ENCODE assay signal across 9 cellular contexts in the genomic region with DNA sequence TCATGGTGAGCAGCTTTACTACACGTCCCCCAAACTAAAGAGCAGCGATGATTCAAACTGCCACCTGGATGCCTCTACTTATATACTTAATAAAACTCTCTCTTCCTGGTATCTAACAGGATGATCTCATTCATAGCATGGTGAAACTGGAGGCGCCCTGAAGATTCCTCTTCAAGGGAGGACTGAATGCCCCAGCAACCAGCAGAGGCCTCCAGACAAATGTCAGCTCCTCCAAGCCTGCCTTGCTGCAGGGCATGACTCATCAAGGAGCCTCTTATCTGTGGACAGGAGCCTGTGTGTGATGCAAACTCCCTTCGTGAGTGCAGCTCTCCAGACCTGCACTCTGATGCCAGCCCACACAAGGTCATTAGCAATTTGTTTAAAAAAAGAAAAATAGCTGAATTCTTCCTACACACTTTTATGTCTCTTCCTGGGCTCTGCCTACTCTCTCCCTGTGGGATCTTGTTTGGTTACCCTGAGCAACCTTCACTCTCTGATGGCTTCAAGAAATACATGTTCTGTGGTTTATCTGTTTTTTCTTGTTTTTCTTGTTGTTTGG. TPM values are rescaled to one million over a fixed set of nuclear protein-coding genes. Genes with fewer than 3 reads are reported as not detected.
DNase-seq lines count a peak whose midpoint lies in the region; ATAC-seq, FAIRE-seq and TF ChIP-seq lines count a peak whose summit lies in the region.
"Had no signal": no experiment of that assay in that cellular context is flagged by ENCODE, and none has a peak within 500 bp of the region (broad histone marks: within the 10 kb centered on the region; RNA-seq: fewer than 3 reads in every experiment).

No MANE protein-coding gene starts in this region.

- peaks cover 24% of the 10 kb centered on the region for H3K27me3 Mint-ChIP-seq in T-helper 2 cell treated with Interferon-gamma antibody and Interleukin-4, amounts not matched to agents 5 μg/mL and 100 μg/mL, for 36 hours (ENCODE audit: low read depth)

- no peaks in the 10 kb centered on the region for H3K9me3 Mint-ChIP-seq in T-helper 2 cell treated with Interferon-gamma antibody and Interleukin-4, amounts not matched to agents 5 μg/mL and 100 μg/mL, for 36 hours

- H3K4me1 Mint-ChIP-seq in T-helper 2 cell treated with Interferon-gamma antibody and Interleukin-4, amounts not matched to agents 5 μg/mL and 100 μg/mL, for 36 hours (ENCODE audit: low read depth): peaks cover 10% of the 10 kb centered on the region

- intact Hi-C loops in endothelial cell of umbilical vein (cut with micrococcal nuclease): no loop called here

- no peak overlapping the region for H3K9ac ChIP-seq in endothelial cell of umbilical vein (replicated peaks; ENCODE audit: extremely low read depth, insufficient read depth, low read length)

- H3K36me3 Mint-ChIP-seq in T-helper 2 cell treated with Interferon-gamma antibody and Interleukin-4, amounts not matched to agents 5 μg/mL and 100 μg/mL, for 36 hours (ENCODE audit: low read depth): no peaks in the 10 kb centered on the region

- H3K79me2 ChIP-seq in endothelial cell of umbilical vein (ENCODE audit: control insufficient read depth, insufficient read depth, low read length): no peaks in the 10 kb centered on the region

- no peak overlapping the region for H3K4me3 Mint-ChIP-seq in T-helper 2 cell treated with Interferon-gamma antibody and Interleukin-4, amounts not matched to agents 5 μg/mL and 100 μg/mL, for 36 hours

- dilution Hi-C loops in endothelial cell of umbilical vein (cut with MboI; ENCODE audit: extremely low pct_ligation_motif_present, low sequenced_read_pairs): no loop called here

- FAIRE-seq in endothelial cell of umbilical vein (lab: Jason Lieb, UNC): no peak
- no peak for FAIRE-seq in GM12891 (lab: Jason Lieb, UNC)

- no peak overlapping the region for H3K27ac Mint-ChIP-seq in T-helper 2 cell treated with Interferon-gamma antibody and Interleukin-4, amounts not matched to agents 5 μg/mL and 100 μg/mL, for 36 hours

- no TSS peak for BruUV-seq in endothelial cell of umbilical vein (replicated peaks; lab: Mats Ljungman, UMichigan)

- TF ChIP-seq POLR2A in endothelial cell of umbilical vein (IDR thresholded peaks at IDR 0.05; ENCODE audit: low read depth, low read length) (no peak), GM12891 (IDR thresholded peaks at IDR 0.05; ENCODE audit: low read depth, low read length) (no peak)

- no peak overlapping the region for H3K4me3 ChIP-seq in AG04450 (ENCODE audit: low read depth, low read length)
- no peak overlapping the region for H3K4me3 ChIP-seq in endothelial cell of umbilical vein (replicated peaks in 1 of 3; ENCODE audit: insufficient read depth in 1 of 3, low read depth in 1 of 3, low read length in 3 of 3)

- ATAC-seq in HG02571 (IDR thresholded peaks at IDR 0.05; ENCODE audit: unreplicated experiment): no peak
- no peak for ATAC-seq in GM19035 (IDR thresholded peaks at IDR 0.05; ENCODE audit: unreplicated experiment)

- peak; percentile 21; the same call in 1 of the 2 replicates for TF ChIP-seq CTCF in AG04450 (IDR thresholded peaks at IDR 0.05; ENCODE audit: low read depth, low read length)
- TF ChIP-seq CTCF in endothelial cell of umbilical vein (IDR thresholded peaks at IDR 0.05; ENCODE audit: extremely low read depth in 1 of 2, insufficient read depth in 1 of 2, low read depth in 1 of 2, low read length in 2 of 2): no peak

- H3K36me3 ChIP-seq in endothelial cell of umbilical vein (ENCODE audit: control insufficient read depth in 2 of 2, extremely low read depth in 1 of 2, insufficient read depth in 2 of 2, low read length in 2 of 2): no peaks in the 10 kb centered on the region

- H2AFZ ChIP-seq in endothelial cell of umbilical vein (ENCODE audit: low read depth, low read length): no peak overlapping the region

- H3K9me3 ChIP-seq in AG04450 (ENCODE audit: control insufficient read depth, insufficient read depth, low read length) (no peaks in the 10 kb centered on the region), endothelial cell of umbilical vein (replicated peaks; ENCODE audit: control insufficient read depth, insufficient read depth, low read length) (no peaks in the 10 kb centered on the region)

- CTCF ChIA-PET in AG04450 (lab: Charles Lee): interaction anchor here (1.8 to 4.0 kb wide), 3 partner anchors 30 to 130 kb away, joined by 5 to 42 read pairs (median 24); no protein-coding TSS in a partner anchor
- CTCF ChIA-PET in endothelial cell of umbilical vein (lab: Charles Lee): interaction anchor here (1.0 to 3.4 kb wide), 6 partner anchors 11 to 89 kb away, joined by 3 to 36 read pairs (median 3); no protein-coding TSS in a partner anchor

- peaks cover 3% of the 10 kb centered on the region for H3K4me1 ChIP-seq in endothelial cell of umbilical vein (ENCODE audit: control insufficient read depth, extremely low read depth, insufficient read depth, low read length)

- peak overlapping the region; percentile 96 for H3K27ac ChIP-seq in AG04450 (ENCODE audit: low read depth, low read length)
- H3K27ac ChIP-seq in endothelial cell of umbilical vein (ENCODE audit: insufficient read depth, low read depth, low read length): no peak overlapping the region

- H3K27me3 ChIP-seq in AG04450 (ENCODE audit: control insufficient read depth, insufficient read depth, low read length): no peaks in the 10 kb centered on the region
- H3K27me3 ChIP-seq in endothelial cell of umbilical vein (ENCODE audit: control insufficient read depth in 2 of 2, insufficient read depth in 2 of 2, low read length in 2 of 2): peaks cover 4 to 7% of the 10 kb centered on the region in 2 experiments

- DNase-seq in AG04450 (ENCODE audit: low read depth, low spot score) (peak; percentile 83), HS-5 (ENCODE audit: low read depth) (peak; percentile 96), endothelial cell of umbilical vein (ENCODE audit: low read depth, low spot score) (no peak), pons (ENCODE audit: low spot score) (peak; percentile 39), GM12891 (ENCODE audit: insufficient read length, low spot score) (no peak)
- DNase-seq in T-helper 2 cell treated with Interferon-gamma antibody and Interleukin-4, amounts not matched to agents 5 μg/mL and 100 μg/mL, for 36 hours (ENCODE audit: low spot score): peak; percentile 75

- no peaks in the 10 kb centered on the region for H3K9me1 ChIP-seq in endothelial cell of umbilical vein (replicated peaks; ENCODE audit: control insufficient read depth, extremely low read depth, insufficient read depth, low read length)

- no peak overlapping the region for H3K4me2 ChIP-seq in endothelial cell of umbilical vein (ENCODE audit: insufficient read depth, low read length)

- POLR2A ChIA-PET in AG04450 (lab: Yijun Ruan, JAX): interaction anchor here (0.9 kb wide), 1 partner anchor 450 kb away, joined by 3 read pairs; no protein-coding TSS in a partner anchor
- POLR2A ChIA-PET in endothelial cell of umbilical vein (lab: Charles Lee): no interaction called here

- no peaks in the 10 kb centered on the region for H4K20me1 ChIP-seq in endothelial cell of umbilical vein (replicated peaks; ENCODE audit: control insufficient read depth, extremely low read depth, insufficient read depth, low read length)

TF ChIP-seq in endothelial cell of umbilical vein, 7 proteins besides CTCF, POLR2A, EP300 and RAD21:
- TF ChIP-seq MYC (IDR thresholded peaks at IDR 0.05; ENCODE audit: low read depth, low read length): no peak
- TF ChIP-seq, protein P1, sequence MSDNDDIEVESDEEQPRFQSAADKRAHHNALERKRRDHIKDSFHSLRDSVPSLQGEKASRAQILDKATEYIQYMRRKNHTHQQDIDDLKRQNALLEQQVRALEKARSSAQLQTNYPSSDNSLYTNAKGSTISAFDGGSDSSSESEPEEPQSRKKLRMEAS (IDR thresholded peaks at IDR 0.05; ENCODE audit: insufficient read depth, insufficient read length): no peak
- TF ChIP-seq POLR2AphosphoS5 (IDR thresholded peaks at IDR 0.05; ENCODE audit: insufficient read depth, low read depth, low read length): no peak
- no peak for TF ChIP-seq EZH2 (IDR thresholded peaks at IDR 0.05; ENCODE audit: borderline replicate concordance, low read depth, low read length, severe bottlenecking)
- TF ChIP-seq FOS (IDR thresholded peaks at IDR 0.05; ENCODE audit: borderline replicate concordance, insufficient read depth, low read length): peak; percentile 54
- no peak for TF ChIP-seq GATA2 (IDR thresholded peaks at IDR 0.05; ENCODE audit: insufficient read depth, insufficient read length, low read depth, low read length)
- TF ChIP-seq JUN (IDR thresholded peaks at IDR 0.05; ENCODE audit: borderline replicate concordance, insufficient read depth, insufficient read length, low read depth): peak; percentile 39

TF ChIP-seq in GM12891, 5 proteins besides CTCF, POLR2A, EP300 and RAD21:
- TF ChIP-seq POU2F2 (IDR thresholded peaks at IDR 0.05; ENCODE audit: low read depth, low read length) (no peak), SPI1 (IDR thresholded peaks at IDR 0.05; ENCODE audit: low read depth, low read length) (no peak), POLR2AphosphoS5 (IDR thresholded peaks at IDR 0.05; ENCODE audit: low read depth, low read length) (no peak), PAX5 (IDR thresholded peaks at IDR 0.05; ENCODE audit: insufficient read depth, low read length, severe bottlenecking) (no peak), TAF1 (IDR thresholded peaks at IDR 0.05; ENCODE audit: low read depth, low read length) (no peak)

RNA-seq across cellular contexts. Expression of a gene that starts 30.2 kb away (rescaled TPM):
- polyA plus RNA-seq in AG04450 (2011; rRNA removed): 0.83 and 0.98 TPM in 2 replicates
- polyA minus RNA-seq in AG04450 (2011; rRNA and poly(A)+ RNA removed): 1.1 and 2.1 TPM in 2 replicates
- not detected in 2 replicates for total RNA-seq in endothelial cell of umbilical vein
- 0.03 TPM in 1 of 2 replicates, not detected in the other for polyA plus RNA-seq in endothelial cell of umbilical vein
- 0.01 TPM in 1 of 2 replicates, not detected in the other for polyA plus RNA-seq in endothelial cell of umbilical vein (2011; cell fraction: cytosol; rRNA removed)
- 0.03 TPM in 2 replicates for polyA plus RNA-seq in endothelial cell of umbilical vein (2011; cell fraction: nucleus; rRNA removed)
- polyA plus RNA-seq in endothelial cell of umbilical vein (2012): 0.03 TPM in 1 of 2 replicates, not detected in the other
- polyA minus RNA-seq in endothelial cell of umbilical vein: 0.02 and 0.11 TPM in 2 replicates
- polyA minus RNA-seq in endothelial cell of umbilical vein (2011; cell fraction: cytosol; rRNA and poly(A)+ RNA removed): 0.41 TPM
- not detected in 2 replicates for polyA minus RNA-seq in endothelial cell of umbilical vein (2011; cell fraction: nucleus; rRNA and poly(A)+ RNA removed)
- polyA plus RNA-seq in GM12891 (2012; ENCODE audit: low read depth, missing spikeins): 0.03 TPM
- total RNA-seq: dermis microvascular lymphatic vessel endothelial cell had no signal

Comparison
In these comparisons a context has a peak if more than half of its experiments do, and no peak if none do; other contexts are left out.
1. DNase-seq: peak in AG04450 (single experiment), HS-5 (single experiment), T-helper 2 cell treated with Interferon-gamma antibody and Interleukin-4, amounts not matched to agents 5 μg/mL and 100 μg/mL, for 36 hours (single experiment) and pons (single experiment); none in endothelial cell of umbilical vein (single experiment) and GM12891 (single experiment).